32 cellular contexts compared by ENCODE assay signal in the genomic region with DNA sequence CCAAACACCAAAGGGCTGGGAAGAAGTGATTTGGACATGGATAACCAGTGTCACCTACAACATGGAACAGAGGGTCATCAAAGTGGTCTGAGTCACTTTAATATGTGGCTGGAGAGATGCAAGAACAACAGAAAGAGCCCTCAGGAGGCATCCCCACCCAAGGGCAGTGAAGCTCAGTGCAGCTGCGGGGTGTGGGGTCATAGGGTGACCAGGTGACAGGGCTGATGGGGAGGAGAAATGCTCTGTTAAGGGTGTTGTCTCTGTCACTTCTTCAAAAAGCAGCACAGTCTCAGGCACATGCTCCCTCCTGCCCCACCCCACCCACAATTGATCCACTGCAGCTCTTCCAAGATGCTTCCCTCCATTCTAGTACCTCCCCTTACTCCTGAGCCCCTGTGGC.
"Had no signal": no experiment of that assay in that cellular context is flagged by ENCODE, and none has a peak within 500 bp of the region (broad histone marks: within the 10 kb centered on the region; RNA-seq: fewer than 3 reads in every experiment).

No MANE protein-coding gene starts in this region.

- H3K4me1 ChIP-seq: adrenal gland, body of pancreas, breast epithelium had no signal

- DNase-seq: activated B cell treated with CpG ODN at 0.5 μM for 24 hours; activated CD4-positive, alpha-beta memory T cell treated with anti-CD3 and anti-CD28 coated beads for 36 hours; activated CD4-positive, alpha-beta T cell treated with anti-CD3 and anti-CD28 coated beads for 4 hours; activated CD4-positive, alpha-beta T cell treated with anti-CD3 and anti-CD28 coated beads, Interleukin-2, amount 10 ng/mL, durations not matched to agents 24 days and 14 days; activated CD4-positive, alpha-beta T cell treated with anti-CD3 and anti-CD28 coated beads, Interleukin-2, amount 50 U/mL, for 1 hour; activated CD4-positive, alpha-beta T cell treated with anti-CD3 and anti-CD28 coated beads, Interleukin-2, amount 50 U/mL, for 4 hours; activated CD4-positive, CD25-positive, alpha-beta regulatory T cell treated with anti-CD3 and anti-CD28 coated beads, Interleukin-2, amount 50 U/mL, for 72 hours; activated CD8-positive, alpha-beta memory T cell treated with anti-CD3 and anti-CD28 coated beads, Interleukin-2, amount 50 U/mL, for 4 hours; activated CD8-positive, alpha-beta T cell treated with anti-CD3 and anti-CD28 coated beads for 36 hours; activated effector memory CD4-positive, alpha-beta T cell treated with anti-CD3 and anti-CD28 coated beads, Interleukin-2, amount 50 U/mL, for 16 hours; activated gamma-delta T cell treated with Interleukin-2 at 50 U/mL for 16 hours; activated naive CD4-positive, alpha-beta T cell; activated naive CD4-positive, alpha-beta T cell treated with anti-CD3 and anti-CD28 coated beads for 36 hours; activated naive CD4-positive, alpha-beta T cell treated with anti-CD3 and anti-CD28 coated beads, Interleukin-2, amount 50 U/mL, for 16 hours; activated naive CD8-positive, alpha-beta T cell treated with anti-CD3 and anti-CD28 coated beads for 36 hours; activated T-cell treated with anti-CD3 and anti-CD28 coated beads for 4 hours; activated T-cell treated with anti-CD3 and anti-CD28 coated beads, Interleukin-2, amount 50 U/mL, for 1 hour; activated T-cell treated with anti-CD3 and anti-CD28 coated beads, Interleukin-2, amount 50 U/mL, for 4 hours; activated T-cell treated with anti-CD3 and anti-CD28 coated beads, Interleukin-2, amount 50 U/mL, for 72 hours; adrenal gland; amniotic stem cell; aorta; body of pancreas; brain microvascular endothelial cell; central memory CD4-positive, alpha-beta T cell; T-helper 1 cell; T-helper 2 cell; T-helper 9 cell had no signal

- H3K9me3 ChIP-seq: adrenal gland, body of pancreas had no signal

- H3K27me3 ChIP-seq: adrenal gland, body of pancreas, brain microvascular endothelial cell, breast epithelium had no signal

- H3K4me3 ChIP-seq: adrenal gland, body of pancreas, breast epithelium had no signal

- ATAC-seq: activated CD8-positive, alpha-beta T cell treated with anti-CD3 and anti-CD28 coated beads for 36 hours; activated naive CD4-positive, alpha-beta T cell treated with anti-CD3 and anti-CD28 coated beads, Interleukin-2, amount 50 U/mL, for 72 hours; activated T-cell treated with anti-CD3 and anti-CD28 coated beads, Interleukin-2, amount 50 U/mL, for 4 hours; activated T-cell treated with anti-CD3 and anti-CD28 coated beads, Interleukin-2, amount 50 U/mL, for 72 hours; activated T-helper 17 cell treated with anti-CD3 and anti-CD28 coated beads, Interleukin-2, amount 50 U/mL, for 72 hours; body of pancreas had no signal

- H3K36me3 ChIP-seq: adrenal gland, brain microvascular endothelial cell, breast epithelium had no signal

- H3K27ac ChIP-seq: adrenal gland, body of pancreas, brain microvascular endothelial cell, breast epithelium, VCaP had no signal
